ENCODE assay signal across 35 cellular contexts in the genomic region with DNA sequence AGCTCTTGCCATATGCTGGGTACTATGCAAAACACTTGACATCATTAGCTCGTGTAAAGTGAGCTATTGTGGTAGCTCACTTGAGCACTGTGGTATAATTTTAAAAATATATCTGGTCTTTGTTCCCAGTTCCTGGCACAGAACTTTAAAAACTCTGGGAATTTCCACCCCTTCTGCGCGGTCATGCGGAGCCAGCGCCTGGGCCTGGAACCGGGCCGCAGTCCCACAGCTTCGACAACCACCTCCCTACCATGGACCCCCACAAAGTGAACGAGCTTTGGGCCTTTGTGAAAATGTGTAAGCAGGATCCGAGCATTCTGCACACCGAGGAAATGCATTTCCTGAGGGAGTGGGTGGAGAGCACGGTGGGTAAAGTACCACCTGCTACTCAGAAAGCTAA.
"Had no signal": no experiment of that assay in that cellular context is flagged by ENCODE, and none has a peak within 500 bp of the region (broad histone marks: within the 10 kb centered on the region; RNA-seq: fewer than 3 reads in every experiment).

No MANE protein-coding gene starts in this region.

- H3K36me3 ChIP-seq: MG63 had no signal

- H3K9me3 ChIP-seq: MG63 had no signal

- H3K27ac ChIP-seq: KMS-11 had no signal

- DNase-seq: Karpas-422, Kasumi-1, KG1, MG63, MM.1S, MV-4-11, NCI-H1048, NCI-H1092, NCI-H1092 treated with DMSO at 0.1 percent for 48 hours, NCI-H1105, NCI-H1105 treated with DMSO at 0.1 percent for 48 hours, NCI-H1417, NCI-H1417 treated with DMSO at 0.1 percent for 48 hours, NCI-H1436, NCI-H1436 treated with DMSO at 0.1 percent for 48 hours, NCI-H146, NCI-H1694, NCI-H1694 treated with DMSO at 0.1 percent for 48 hours, NCI-H187, NCI-H187 treated with DMSO at 0.1 percent for 48 hours, NCI-H1930, NCI-H2029, NCI-H2029 treated with DMSO at 0.1 percent for 48 hours, NCI-H2081, NCI-H2081 treated with DMSO at 0.1 percent for 48 hours, NCI-H2107, NCI-H2171, NCI-H2171 treated with DMSO at 0.1 percent for 48 hours, NCI-H2227 treated with DMSO at 0.1 percent for 48 hours, NCI-H226, NCI-H345, NCI-H446, NCI-H446 treated with DMSO at 0.1 percent for 48 hours, NCI-H510A had no signal

- H3K27me3 ChIP-seq: MG63 had no signal

- H3K9ac ChIP-seq: KMS-11 had no signal

- H3K4me2 ChIP-seq: KMS-11 had no signal

- H3K4me3 ChIP-seq: MG63 had no signal
